ENCODE assay signal across 13 cellular contexts in genomic region chr11:14179126-14179820, GRCh38.
DNase-seq lines count a peak whose midpoint lies in the region; TF ChIP-seq lines count a peak whose summit lies in the region.
"Had no signal": no experiment of that assay in that cellular context is flagged by ENCODE, and none has a peak within 500 bp of the region (broad histone marks: within the 10 kb centered on the region; RNA-seq: fewer than 3 reads in every experiment).

No MANE protein-coding gene starts in this region.

- no peak overlapping the region for H3K27ac ChIP-seq in fibroblast of lung (ENCODE audit: insufficient read depth, low read length)
- H3K27ac ChIP-seq: 22Rv1 had no signal

- DNase-seq in NCI-H1105 (lab: John Stamatoyannopoulos, UW) (peak; percentile 90), NCI-H1105 treated with DMSO at 0.1 percent for 48 hours (lab: John Stamatoyannopoulos, UW) (no peak), NCI-H460 (ENCODE audit: extremely low read depth, low read depth) (peak; percentile 94), fibroblast of lung (ENCODE audit: low read depth in 2 of 2) (peak; percentile 8 to 97), renal cortical epithelial cell (ENCODE audit: low read depth) (peak; percentile 32), nucleus accumbens (lab: John Stamatoyannopoulos, UW) (no peak), RKO (ENCODE audit: low spot score) (no peak), GM19238 (ENCODE audit: insufficient read length, low spot score) (no peak)
- DNase-seq: activated CD4-positive, alpha-beta memory T cell treated with anti-CD3 and anti-CD28 coated beads, Interleukin-2, amount 10 ng/mL, durations not matched to agents 7 days and 5 days; NCI-H146; NCI-H526 had no signal

- H3K79me2 ChIP-seq in fibroblast of lung (ENCODE audit: control insufficient read depth, insufficient read depth, low read length), result no peaks in the 10 kb centered on the region

- no peaks in the 10 kb centered on the region for H3K36me3 ChIP-seq in fibroblast of lung (ENCODE audit: control insufficient read depth, insufficient read depth, low read length)

- no peak overlapping the region for H3K4me2 ChIP-seq in fibroblast of lung (ENCODE audit: extremely low read depth, insufficient read depth, low read length)
- H3K4me2 ChIP-seq: smooth muscle cell had no signal

- H4K20me1 ChIP-seq in fibroblast of lung (ENCODE audit: control insufficient read depth, extremely low read depth, insufficient read depth, low read length), result no peaks in the 10 kb centered on the region

- no peak for TF ChIP-seq CTCF in fibroblast of lung (conservative IDR thresholded peaks at IDR 0.05 in 1 of 2, IDR thresholded peaks at IDR 0.05 in 1 of 2; ENCODE audit: low read depth in 1 of 2, low read length in 2 of 2)

- no peaks in the 10 kb centered on the region for H3K4me1 ChIP-seq in fibroblast of lung (ENCODE audit: control insufficient read depth, extremely low read depth, insufficient read depth, low read length)

- no peaks in the 10 kb centered on the region for H3K27me3 ChIP-seq in fibroblast of lung (ENCODE audit: control insufficient read depth, insufficient read depth, low read length)

- no peak overlapping the region for H3K4me3 ChIP-seq in fibroblast of lung (replicated peaks in 1 of 4; ENCODE audit: control extremely low read depth in 1 of 4, insufficient read depth in 1 of 4, low read depth in 3 of 4, low read length in 4 of 4)
- H3K4me3 ChIP-seq: smooth muscle cell had no signal

- H2AFZ ChIP-seq in fibroblast of lung (ENCODE audit: low read length), result no peak overlapping the region

- H3K9me3 ChIP-seq in fibroblast of lung (ENCODE audit: control insufficient read depth, insufficient read depth, low read depth, low read length), result no peaks in the 10 kb centered on the region

- no peak overlapping the region for H3K9ac ChIP-seq in fibroblast of lung (ENCODE audit: insufficient read depth, low read length)

Comparison
In these comparisons a context has a peak if more than half of its experiments do, and no peak if none do; other contexts are left out.
1. DNase-seq: peak in NCI-H1105 (single experiment), NCI-H460 (single experiment), fibroblast of lung (2 of 2) and renal cortical epithelial cell (single experiment); none in NCI-H1105 treated with DMSO at 0.1 percent for 48 hours (single experiment), nucleus accumbens (0 of 56), RKO (single experiment) and GM19238 (single experiment).